Comparison of ENCODE assay signal across 37 cellular contexts in the genomic region with DNA sequence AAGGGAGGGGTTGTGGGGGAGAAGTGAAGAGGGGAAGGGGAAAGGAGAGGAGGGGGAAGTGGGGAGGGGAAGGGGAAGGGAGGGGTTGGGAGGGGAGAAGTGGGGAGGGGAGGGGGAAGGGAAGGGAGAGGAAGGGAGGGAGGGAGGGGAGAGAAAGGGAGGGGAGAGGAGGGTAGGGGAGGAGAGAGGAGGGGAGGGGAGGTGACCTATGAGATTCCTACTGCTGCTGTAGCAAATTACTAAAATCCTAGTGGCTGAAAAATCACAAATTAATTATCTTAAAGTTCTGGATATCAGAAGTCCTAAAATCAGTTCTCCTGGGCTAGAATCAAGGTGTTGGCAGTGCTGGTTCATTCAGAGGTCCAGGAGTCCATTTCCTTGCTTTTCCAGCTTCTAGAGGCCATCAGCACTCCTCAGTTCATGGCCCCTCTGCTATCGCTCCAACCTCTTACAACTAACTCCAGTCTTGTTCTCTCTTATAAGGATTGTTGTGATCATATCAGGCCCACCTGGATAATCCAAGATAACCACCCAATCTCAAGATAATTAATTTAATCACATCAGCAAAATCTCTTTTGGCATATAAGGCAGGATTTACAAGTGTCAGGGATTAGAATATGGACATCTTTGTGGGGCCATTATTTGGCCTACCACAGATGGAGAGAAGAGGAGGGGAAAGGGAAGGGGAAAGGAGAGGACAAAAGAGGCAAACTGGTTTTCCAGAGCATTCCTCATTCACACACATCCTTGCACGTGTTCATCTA. TPM values are rescaled to one million over a fixed set of nuclear protein-coding genes. Genes with fewer than 3 reads are reported as not detected.
"Had no signal": no experiment of that assay in that cellular context is flagged by ENCODE, and none has a peak within 500 bp of the region (broad histone marks: within the 10 kb centered on the region; RNA-seq: fewer than 3 reads in every experiment).

No MANE protein-coding gene starts in this region.

- H3K9me3 ChIP-seq: adrenal gland, body of pancreas, colonic mucosa, esophagus squamous epithelium, gastroesophageal sphincter had no signal

- H3K4me3 ChIP-seq: adrenal gland, body of pancreas, colonic mucosa, esophagus squamous epithelium, gastroesophageal sphincter had no signal

- H3K27me3 ChIP-seq: adrenal gland, body of pancreas, colonic mucosa, gastroesophageal sphincter had no signal

- H3K27ac ChIP-seq: adrenal gland, body of pancreas, colonic mucosa, epithelial cell of prostate, esophagus squamous epithelium, gastroesophageal sphincter had no signal

- H3K4me1 ChIP-seq: adrenal gland, colonic mucosa, gastroesophageal sphincter had no signal

- H3K36me3 ChIP-seq: adrenal gland, colonic mucosa, esophagus squamous epithelium, gastroesophageal sphincter had no signal

- FAIRE-seq: endometrium, endothelial cell of umbilical vein had no signal

- ATAC-seq: activated CD4-positive, alpha-beta T cell treated with anti-CD3 and anti-CD28 coated beads for 36 hours; activated CD8-positive, alpha-beta memory T cell treated with anti-CD3 and anti-CD28 coated beads, Interleukin-2, amount 10 ng/mL, durations not matched to agents 7 days and 5 days; activated CD8-positive, alpha-beta T cell treated with anti-CD3 and anti-CD28 coated beads, Interleukin-2, amount 10 ng/mL, durations not matched to agents 7 days and 5 days; activated naive CD8-positive, alpha-beta T cell treated with anti-CD3 and anti-CD28 coated beads, Interleukin-2, amount 50 U/mL, for 24 hours; body of pancreas; gastroesophageal sphincter had no signal

- DNase-seq: activated CD4-positive, alpha-beta memory T cell treated with anti-CD3 and anti-CD28 coated beads for 36 hours; activated CD4-positive, alpha-beta T cell treated with anti-CD3 and anti-CD28 coated beads for 36 hours; activated CD4-positive, alpha-beta T cell treated with anti-CD3 and anti-CD28 coated beads, Interleukin-2, amount 10 ng/mL, durations not matched to agents 24 days and 14 days; activated CD4-positive, CD25-positive, alpha-beta regulatory T cell; activated CD4-positive, CD25-positive, alpha-beta regulatory T cell treated with anti-CD3 and anti-CD28 coated beads, Interleukin-2, amount 50 U/mL, for 72 hours; activated CD8-positive, alpha-beta memory T cell treated with anti-CD3 and anti-CD28 coated beads, Interleukin-2, amount 10 ng/mL, durations not matched to agents 7 days and 5 days; activated CD8-positive, alpha-beta memory T cell treated with anti-CD3 and anti-CD28 coated beads, Interleukin-2, amount 50 U/mL, for 4 hours; activated CD8-positive, alpha-beta T cell treated with anti-CD3 and anti-CD28 coated beads, Interleukin-2, amount 10 ng/mL, durations not matched to agents 7 days and 5 days; activated effector memory CD4-positive, alpha-beta T cell treated with anti-CD3 and anti-CD28 coated beads, Interleukin-2, amount 50 U/mL, for 16 hours; activated naive CD4-positive, alpha-beta T cell treated with anti-CD3 and anti-CD28 coated beads for 36 hours; activated naive CD8-positive, alpha-beta T cell treated with anti-CD3 and anti-CD28 coated beads for 36 hours; activated naive CD8-positive, alpha-beta T cell treated with anti-CD3 and anti-CD28 coated beads, Interleukin-2, amount 50 U/mL, for 24 hours; activated T-cell treated with anti-CD3 and anti-CD28 coated beads, Interleukin-2, amount 50 U/mL, for 1 hour; activated T-cell treated with anti-CD3 and anti-CD28 coated beads, Interleukin-2, amount 50 U/mL, for 48 hours; adrenal gland; amygdala; aorta; body of pancreas; central memory CD4-positive, alpha-beta T cell; cerebellar nuclear complex; colonic mucosa; effector CD8-positive, alpha-beta T cell; esophagus squamous epithelium; foreskin melanocyte; head of caudate nucleus; T-helper 2 cell had no signal

RNA-seq across cellular contexts. Expression of a gene that starts 30.4 kb away (rescaled TPM):
- total RNA-seq: activated CD4-positive, alpha-beta memory T cell treated with anti-CD3 and anti-CD28 coated beads for 36 hours; activated CD4-positive, alpha-beta T cell treated with anti-CD3 and anti-CD28 coated beads for 36 hours; activated CD4-positive, alpha-beta T cell treated with anti-CD3 and anti-CD28 coated beads, Interleukin-2, amount 10 ng/mL, durations not matched to agents 24 days and 14 days; activated CD8-positive, alpha-beta memory T cell treated with anti-CD3 and anti-CD28 coated beads for 36 hours; activated CD8-positive, alpha-beta memory T cell treated with anti-CD3 and anti-CD28 coated beads, Interleukin-2, amount 10 ng/mL, durations not matched to agents 7 days and 5 days; activated CD8-positive, alpha-beta T cell treated with anti-CD3 and anti-CD28 coated beads, Interleukin-2, amount 10 ng/mL, durations not matched to agents 7 days and 5 days; activated naive CD4-positive, alpha-beta T cell treated with anti-CD3 and anti-CD28 coated beads for 36 hours; activated naive CD8-positive, alpha-beta T cell treated with anti-CD3 and anti-CD28 coated beads for 36 hours; activated T-helper 1 cell treated with anti-CD3 and anti-CD28 coated beads, Interleukin-12 subunit alpha, Interleukin-12 subunit beta, Interleukin-2, Interleukin-4 antibody, amounts not matched to agents 30 ng/mL and 10 ng/mL and 1 ng/mL, durations not matched to agents 14 hours and 24 hours and 36 hours; activated T-helper 2 cell treated with anti-CD3 and anti-CD28 coated beads, Interferon-gamma antibody, Interleukin-2, Interleukin-4, amounts not matched to agents 10 μg/mL and 5 μg/mL and 100 μg/mL, durations not matched to agents 14 hours and 24 hours and 36 hours; dermis microvascular lymphatic vessel endothelial cell; endothelial cell of umbilical vein; fibroblast of lung; fibroblast of villous mesenchyme; glomerular endothelial cell had no signal
- polyA plus RNA-seq: endothelial cell of umbilical vein, fibroblast of lung had no signal
